Comparison of ENCODE assay signal across 2 cellular contexts in genomic region chr5:106097308-106097707, GRCh38.
TF ChIP-seq lines count a peak whose summit lies in the region.

No MANE protein-coding gene starts in this region.

TF ChIP-seq in SK-N-SH treated with all-trans-retinoic acid at 6 μM for 48 hours, 23 proteins besides CTCF, POLR2A, EP300 and RAD21 (continued from another document):
- TF ChIP-seq CSRNP3 (CRISPR knock-in tag; IDR thresholded peaks at IDR 0.05) = 0 out of 2 replicates have a peak, but pooled peaks have one; percentile 23
- TF ChIP-seq TOX (CRISPR knock-in tag; IDR thresholded peaks at IDR 0.05; ENCODE audit: borderline replicate concordance) = peak; percentile 70; the same call in 1 of the 2 replicates
- TF ChIP-seq ZNF565 (CRISPR knock-in tag; conservative IDR thresholded peaks at IDR 0.05; ENCODE audit: low read depth) = no peak
- no peak for TF ChIP-seq BACH2 (CRISPR knock-in tag; IDR thresholded peaks at IDR 0.05; ENCODE audit: borderline replicate concordance)
- TF ChIP-seq ZFP30 (CRISPR knock-in tag; IDR thresholded peaks at IDR 0.05) = no peak
- peak; percentile 92; the same call in 1 of the 2 replicates for TF ChIP-seq CSDC2 (CRISPR knock-in tag; IDR thresholded peaks at IDR 0.05)
- no peak for TF ChIP-seq ARNTL (CRISPR knock-in tag; IDR thresholded peaks at IDR 0.05; ENCODE audit: borderline replicate concordance, low read depth)
- peak; percentile 94 for TF ChIP-seq SNAI2 (CRISPR knock-in tag; IDR thresholded peaks at IDR 0.05)
- no peak for TF ChIP-seq RARB (CRISPR knock-in tag; IDR thresholded peaks at IDR 0.05)
- TF ChIP-seq CREB5 (CRISPR knock-in tag; IDR thresholded peaks at IDR 0.05; ENCODE audit: low read depth) = peak; percentile 96
- no peak; the same call in 1 of the 2 replicates for TF ChIP-seq ZNF8 (CRISPR knock-in tag; IDR thresholded peaks at IDR 0.05)
- TF ChIP-seq ISL1 (CRISPR knock-in tag; IDR thresholded peaks at IDR 0.05) = peak; percentile 99
- no peak; the same call in 1 of the 2 replicates for TF ChIP-seq TCF4 (CRISPR knock-in tag; IDR thresholded peaks at IDR 0.05; ENCODE audit: borderline replicate concordance)
- peak; percentile 69; the same call in 1 of the 2 replicates for TF ChIP-seq ZFP3 (CRISPR knock-in tag; IDR thresholded peaks at IDR 0.05)
- 0 out of 2 replicates have a peak, but pooled peaks have one; percentile 84 for TF ChIP-seq ESRRG (CRISPR knock-in tag; IDR thresholded peaks at IDR 0.05)
- TF ChIP-seq PATZ1 (CRISPR knock-in tag; IDR thresholded peaks at IDR 0.05; ENCODE audit: borderline replicate concordance) = 0 out of 2 replicates have a peak, but pooled peaks have one; percentile 54
- TF ChIP-seq OSR1 (CRISPR knock-in tag; IDR thresholded peaks at IDR 0.05) = no peak
- TF ChIP-seq ZNF70 (CRISPR knock-in tag; IDR thresholded peaks at IDR 0.05) = no peak
- peak; percentile 69; the same call in 1 of the 2 replicates for TF ChIP-seq TSHZ2 (CRISPR knock-in tag; IDR thresholded peaks at IDR 0.05)

TF ChIP-seq in GM23338, 12 proteins besides CTCF, POLR2A, EP300 and RAD21 (continued from another document):
- TF ChIP-seq ZNF462 (CRISPR knock-in tag; IDR thresholded peaks at IDR 0.05) (no peak), ZNF114 (CRISPR knock-in tag; IDR thresholded peaks at IDR 0.05) (no peak), EZH2 (IDR thresholded peaks at IDR 0.05; ENCODE audit: low read depth, unreplicated experiment) (no peak), ZNF331 (CRISPR knock-in tag; IDR thresholded peaks at IDR 0.05; ENCODE audit: low read depth) (no peak)
